ENCODE assay signal across 9 cellular contexts in the genomic region with DNA sequence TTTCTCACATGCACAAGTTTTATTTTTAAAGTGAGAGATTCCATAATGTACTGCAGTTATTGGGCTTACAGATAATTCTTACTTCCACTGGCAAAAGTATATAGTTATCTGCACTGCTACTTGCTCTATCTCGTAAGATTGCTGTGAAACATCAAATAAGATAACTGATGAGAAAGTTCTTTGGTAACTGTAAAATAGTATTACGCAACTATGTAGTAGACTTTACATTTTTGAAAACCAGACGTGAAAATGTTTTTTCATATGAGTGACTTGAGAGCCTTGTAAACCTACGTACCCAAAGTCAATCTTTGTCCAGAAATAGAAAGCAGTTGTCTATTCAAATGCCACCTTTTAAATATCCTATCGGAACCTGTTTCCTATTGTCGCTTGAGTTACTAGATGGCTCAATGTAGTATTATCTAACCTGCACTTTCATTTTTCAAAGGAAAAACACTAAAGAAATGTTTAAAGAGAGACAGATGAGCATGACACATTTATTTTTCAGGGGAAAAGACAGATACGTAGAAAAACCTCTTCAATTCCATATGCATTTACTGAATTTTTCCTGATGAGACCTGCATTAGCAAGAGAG. TPM values are rescaled to one million over a fixed set of nuclear protein-coding genes. Genes with fewer than 3 reads are reported as not detected.
DNase-seq lines count a peak whose midpoint lies in the region; ATAC-seq and FAIRE-seq lines count a peak whose summit lies in the region.
"Had no signal": no experiment of that assay in that cellular context is flagged by ENCODE, and none has a peak within 500 bp of the region (broad histone marks: within the 10 kb centered on the region; RNA-seq: fewer than 3 reads in every experiment).

No MANE protein-coding gene starts in this region.

- WGBS in thymus, result 36% methylated on average over 7 of the region's 7 CpGs

- H3K27ac ChIP-seq in thymus (ENCODE audit: low read depth), result no peak overlapping the region

- peaks cover 33% of the 10 kb centered on the region for H3K36me3 Mint-ChIP-seq in activated CD8-positive, alpha-beta memory T cell treated with anti-CD3 and anti-CD28 coated beads, Interleukin-2, amount 10 ng/mL, durations not matched to agents 7 days and 5 days
- H3K36me3 Mint-ChIP-seq in activated CD4-positive, alpha-beta memory T cell treated with anti-CD3 and anti-CD28 coated beads for 36 hours, result peaks cover 6% of the 10 kb centered on the region

- H3K9me3 Mint-ChIP-seq in activated CD8-positive, alpha-beta memory T cell treated with anti-CD3 and anti-CD28 coated beads, Interleukin-2, amount 10 ng/mL, durations not matched to agents 7 days and 5 days (ENCODE audit: low read depth), result no peaks in the 10 kb centered on the region
- no peaks in the 10 kb centered on the region for H3K9me3 Mint-ChIP-seq in activated CD4-positive, alpha-beta memory T cell treated with anti-CD3 and anti-CD28 coated beads for 36 hours

- peak overlapping the region; percentile 97 for H3K4me3 Mint-ChIP-seq in activated CD8-positive, alpha-beta memory T cell treated with anti-CD3 and anti-CD28 coated beads, Interleukin-2, amount 10 ng/mL, durations not matched to agents 7 days and 5 days
- peak overlapping the region; percentile 73 for H3K4me3 Mint-ChIP-seq in activated CD4-positive, alpha-beta memory T cell treated with anti-CD3 and anti-CD28 coated beads for 36 hours

- no peaks in the 10 kb centered on the region for H3K27me3 ChIP-seq in thymus (ENCODE audit: control insufficient read depth, insufficient read depth)

- no peak for DNase-seq in activated CD8-positive, alpha-beta memory T cell treated with anti-CD3 and anti-CD28 coated beads, Interleukin-2, amount 10 ng/mL, durations not matched to agents 7 days and 5 days
- DNase-seq in activated CD8-positive, alpha-beta memory T cell treated with anti-CD3 and anti-CD28 coated beads, Interleukin-2, amount 50 U/mL, for 48 hours, result no peak
- DNase-seq in activated CD4-positive, alpha-beta memory T cell treated with anti-CD3 and anti-CD28 coated beads for 36 hours, result no peak
- DNase-seq: DMS 273 treated with DMSO at 0.1 percent for 48 hours had no signal

- ATAC-seq in activated CD8-positive, alpha-beta memory T cell treated with anti-CD3 and anti-CD28 coated beads, Interleukin-2, amount 10 ng/mL, durations not matched to agents 7 days and 5 days, result no peak
- no peak for ATAC-seq in HG02571 (IDR thresholded peaks at IDR 0.05; ENCODE audit: unreplicated experiment)
- ATAC-seq in GM21390 (IDR thresholded peaks at IDR 0.05; ENCODE audit: unreplicated experiment), result no peak
- no peak for ATAC-seq in GM18498 (IDR thresholded peaks at IDR 0.05; ENCODE audit: unreplicated experiment)

- POLR2A ChIA-PET in activated CD4-positive, alpha-beta memory T cell treated with anti-CD3 and anti-CD28 coated beads for 36 hours (lab: Charles Lee), result no interaction called here

- no peaks in the 10 kb centered on the region for H3K27me3 Mint-ChIP-seq in activated CD8-positive, alpha-beta memory T cell treated with anti-CD3 and anti-CD28 coated beads, Interleukin-2, amount 10 ng/mL, durations not matched to agents 7 days and 5 days
- no peaks in the 10 kb centered on the region for H3K27me3 Mint-ChIP-seq in activated CD4-positive, alpha-beta memory T cell treated with anti-CD3 and anti-CD28 coated beads for 36 hours

- peaks cover 37% of the 10 kb centered on the region for H3K4me1 Mint-ChIP-seq in activated CD8-positive, alpha-beta memory T cell treated with anti-CD3 and anti-CD28 coated beads, Interleukin-2, amount 10 ng/mL, durations not matched to agents 7 days and 5 days
- peaks cover 37% of the 10 kb centered on the region for H3K4me1 Mint-ChIP-seq in activated CD4-positive, alpha-beta memory T cell treated with anti-CD3 and anti-CD28 coated beads for 36 hours (ENCODE audit: low read depth)

- H3K36me3 ChIP-seq in thymus (ENCODE audit: control insufficient read depth, insufficient read depth), result no peaks in the 10 kb centered on the region

- H3K9me3 ChIP-seq in thymus (ENCODE audit: control insufficient read depth), result no peaks in the 10 kb centered on the region

- CTCF ChIA-PET in activated CD8-positive, alpha-beta memory T cell treated with anti-CD3 and anti-CD28 coated beads, Interleukin-2, amount 10 ng/mL, durations not matched to agents 7 days and 5 days (lab: Charles Lee), result no interaction called here
- CTCF ChIA-PET in activated CD4-positive, alpha-beta memory T cell treated with anti-CD3 and anti-CD28 coated beads for 36 hours (lab: Charles Lee), result no interaction called here

- intact Hi-C loops in activated CD4-positive, alpha-beta memory T cell treated with anti-CD3 and anti-CD28 coated beads for 36 hours (cut with micrococcal nuclease), result loop anchor here (5.0 kb wide), 3 partner anchors 212 to 267 kb away; a partner anchor contains a TSS

- H3K27ac Mint-ChIP-seq in activated CD8-positive, alpha-beta memory T cell treated with anti-CD3 and anti-CD28 coated beads, Interleukin-2, amount 10 ng/mL, durations not matched to agents 7 days and 5 days, result peak overlapping the region; percentile 69
- H3K27ac Mint-ChIP-seq in activated CD4-positive, alpha-beta memory T cell treated with anti-CD3 and anti-CD28 coated beads for 36 hours, result no peak overlapping the region

- H3K4me3 ChIP-seq in thymus (ENCODE audit: low read length), result peak overlapping the region; percentile 99

- H3K4me1 ChIP-seq in thymus (ENCODE audit: control insufficient read depth, insufficient read depth, low read length), result peaks cover 9% of the 10 kb centered on the region

- peak; percentile 47 for FAIRE-seq in islet of Langerhans (lab: Jason Lieb, UNC)

RNA-seq across cellular contexts. Expression of a gene that starts 1.6 kb away (rescaled TPM):
- 10 to 100 TPM; 25.5 to 30.3 TPM for total RNA-seq in activated CD8-positive, alpha-beta memory T cell treated with anti-CD3 and anti-CD28 coated beads, Interleukin-2, amount 10 ng/mL, durations not matched to agents 7 days and 5 days
- 10 to 100 TPM; 14.0 to 15.9 TPM for total RNA-seq in activated CD4-positive, alpha-beta memory T cell treated with anti-CD3 and anti-CD28 coated beads for 36 hours
- 7.5 TPM for polyA plus RNA-seq in thymus
